In genomic region chr1:37850352-37850955, GRCh38 we compare ENCODE assay signal across 1 cellular context.
TF ChIP-seq lines count a peak whose summit lies in the region.

No MANE protein-coding gene starts in this region.

TF ChIP-seq in endothelial cell of umbilical vein, 7 proteins besides CTCF, POLR2A, EP300 and RAD21:
- TF ChIP-seq JUN (IDR thresholded peaks at IDR 0.05; ENCODE audit: borderline replicate concordance, insufficient read depth, insufficient read length, low read depth): no peak
- no peak for TF ChIP-seq POLR2AphosphoS5 (IDR thresholded peaks at IDR 0.05; ENCODE audit: insufficient read depth, low read depth, low read length)
- no peak for TF ChIP-seq FOS (IDR thresholded peaks at IDR 0.05; ENCODE audit: borderline replicate concordance, insufficient read depth, low read length)
- no peak for TF ChIP-seq EZH2 (IDR thresholded peaks at IDR 0.05; ENCODE audit: borderline replicate concordance, low read depth, low read length, severe bottlenecking)
- no peak for TF ChIP-seq MAX (IDR thresholded peaks at IDR 0.05; ENCODE audit: insufficient read depth, insufficient read length)
